9 cellular contexts compared by ENCODE assay signal in genomic region chr3:49902511-49903345, GRCh38. TPM values are rescaled to one million over a fixed set of nuclear protein-coding genes. Genes with fewer than 3 reads are reported as not detected.
DNase-seq lines count a peak whose midpoint lies in the region; ATAC-seq and TF ChIP-seq lines count a peak whose summit lies in the region.
"Had no signal": no experiment of that assay in that cellular context is flagged by ENCODE, and none has a peak within 500 bp of the region (broad histone marks: within the 10 kb centered on the region; RNA-seq: fewer than 3 reads in every experiment).

No MANE protein-coding gene starts in this region.

- no peaks in the 10 kb centered on the region for H3K36me3 ChIP-seq in upper lobe of right lung
- H3K36me3 ChIP-seq: ascending aorta, MG63 had no signal

- H3K27me3 Mint-ChIP-seq in activated naive CD8-positive, alpha-beta T cell treated with anti-CD3 and anti-CD28 coated beads, Interleukin-2, amount 10 ng/mL, durations not matched to agents 7 days and 5 days, result no peaks in the 10 kb centered on the region
- H3K27me3 Mint-ChIP-seq in activated naive CD8-positive, alpha-beta T cell treated with anti-CD3 and anti-CD28 coated beads, Interleukin-2, amount 50 U/mL, for 24 hours, result no peaks in the 10 kb centered on the region
- H3K27me3 Mint-ChIP-seq in glutamatergic neuron (ENCODE audit: unreplicated experiment), result peaks cover 3% of the 10 kb centered on the region

- no peak for DNase-seq in activated naive CD8-positive, alpha-beta T cell treated with anti-CD3 and anti-CD28 coated beads, Interleukin-2, amount 10 ng/mL, durations not matched to agents 7 days and 5 days
- DNase-seq in activated naive CD8-positive, alpha-beta T cell treated with anti-CD3 and anti-CD28 coated beads, Interleukin-2, amount 50 U/mL, for 24 hours, result no peak
- DNase-seq in glutamatergic neuron (peak; percentile 64), upper lobe of right lung (peak; percentile 69), SK-N-DZ (ENCODE audit: low spot score) (no peak)
- DNase-seq: HCEC 1CT, MG63 had no signal

- H3K9me3 ChIP-seq in upper lobe of right lung, result no peaks in the 10 kb centered on the region
- H3K9me3 ChIP-seq: ascending aorta, MG63 had no signal

- H3K4me3 ChIP-seq in upper lobe of right lung, result peak overlapping the region; percentile 45
- H3K4me3 ChIP-seq: MG63 had no signal

- peak overlapping the region; percentile 96 for H3K4me3 Mint-ChIP-seq in activated naive CD8-positive, alpha-beta T cell treated with anti-CD3 and anti-CD28 coated beads, Interleukin-2, amount 10 ng/mL, durations not matched to agents 7 days and 5 days
- no peak overlapping the region for H3K4me3 Mint-ChIP-seq in activated naive CD8-positive, alpha-beta T cell treated with anti-CD3 and anti-CD28 coated beads, Interleukin-2, amount 50 U/mL, for 24 hours
- peak overlapping the region; percentile 75 for H3K4me3 Mint-ChIP-seq in glutamatergic neuron (ENCODE audit: unreplicated experiment)

- H3K9me3 Mint-ChIP-seq in activated naive CD8-positive, alpha-beta T cell treated with anti-CD3 and anti-CD28 coated beads, Interleukin-2, amount 10 ng/mL, durations not matched to agents 7 days and 5 days, result no peaks in the 10 kb centered on the region
- no peaks in the 10 kb centered on the region for H3K9me3 Mint-ChIP-seq in activated naive CD8-positive, alpha-beta T cell treated with anti-CD3 and anti-CD28 coated beads, Interleukin-2, amount 50 U/mL, for 24 hours
- H3K9me3 Mint-ChIP-seq in glutamatergic neuron (ENCODE audit: unreplicated experiment), result no peaks in the 10 kb centered on the region

- peak overlapping the region; percentile 67 for H3K27ac ChIP-seq in upper lobe of right lung
- H3K27ac ChIP-seq: ascending aorta had no signal

- no peak for ATAC-seq in activated naive CD8-positive, alpha-beta T cell treated with anti-CD3 and anti-CD28 coated beads, Interleukin-2, amount 10 ng/mL, durations not matched to agents 7 days and 5 days (ENCODE audit: low read depth)
- ATAC-seq in activated naive CD8-positive, alpha-beta T cell treated with anti-CD3 and anti-CD28 coated beads, Interleukin-2, amount 50 U/mL, for 24 hours, result no peak
- ATAC-seq in upper lobe of right lung (no peak), GM18909 (IDR thresholded peaks at IDR 0.05; ENCODE audit: poor library complexity, unreplicated experiment) (no peak)

- no peak overlapping the region for H3K27ac Mint-ChIP-seq in activated naive CD8-positive, alpha-beta T cell treated with anti-CD3 and anti-CD28 coated beads, Interleukin-2, amount 10 ng/mL, durations not matched to agents 7 days and 5 days
- no peak overlapping the region for H3K27ac Mint-ChIP-seq in activated naive CD8-positive, alpha-beta T cell treated with anti-CD3 and anti-CD28 coated beads, Interleukin-2, amount 50 U/mL, for 24 hours
- H3K27ac Mint-ChIP-seq in glutamatergic neuron (ENCODE audit: unreplicated experiment), result no peak overlapping the region

- H3K4me1 ChIP-seq in upper lobe of right lung, result peaks cover 44% of the 10 kb centered on the region

- H3K36me3 Mint-ChIP-seq in activated naive CD8-positive, alpha-beta T cell treated with anti-CD3 and anti-CD28 coated beads, Interleukin-2, amount 10 ng/mL, durations not matched to agents 7 days and 5 days, result peaks cover 2% of the 10 kb centered on the region
- no peaks in the 10 kb centered on the region for H3K36me3 Mint-ChIP-seq in activated naive CD8-positive, alpha-beta T cell treated with anti-CD3 and anti-CD28 coated beads, Interleukin-2, amount 50 U/mL, for 24 hours (ENCODE audit: low read depth)
- H3K36me3 Mint-ChIP-seq in glutamatergic neuron (ENCODE audit: unreplicated experiment), result no peaks in the 10 kb centered on the region

- TF ChIP-seq CTCF in glutamatergic neuron (IDR thresholded peaks at IDR 0.05; ENCODE audit: partially characterized antibody, unreplicated experiment) (no peak), upper lobe of right lung (IDR thresholded peaks at IDR 0.05) (no peak)

- no peaks in the 10 kb centered on the region for H3K27me3 ChIP-seq in upper lobe of right lung
- H3K27me3 ChIP-seq: ascending aorta, MG63 had no signal

- POLR2A ChIA-PET in activated naive CD8-positive, alpha-beta T cell treated with anti-CD3 and anti-CD28 coated beads, Interleukin-2, amount 10 ng/mL, durations not matched to agents 7 days and 5 days (lab: Charles Lee), result interaction anchor here (0.6 to 1.1 kb wide), 3 partner anchors 27 to 1203 kb away, joined by 3 to 4 read pairs (median 4); partner anchors contain the start of gene MON1A

- peaks cover 24% of the 10 kb centered on the region for H3K4me1 Mint-ChIP-seq in activated naive CD8-positive, alpha-beta T cell treated with anti-CD3 and anti-CD28 coated beads, Interleukin-2, amount 10 ng/mL, durations not matched to agents 7 days and 5 days
- H3K4me1 Mint-ChIP-seq in activated naive CD8-positive, alpha-beta T cell treated with anti-CD3 and anti-CD28 coated beads, Interleukin-2, amount 50 U/mL, for 24 hours, result peaks cover 25% of the 10 kb centered on the region
- peaks cover 8% of the 10 kb centered on the region for H3K4me1 Mint-ChIP-seq in glutamatergic neuron (ENCODE audit: low read depth, unreplicated experiment)

- intact Hi-C loops in upper lobe of right lung (cut with DNase I), result no loop called here

RNA-seq across cellular contexts. Expression of gene MST1R, which starts 0.9 kb away (rescaled TPM):
- total RNA-seq in activated naive CD8-positive, alpha-beta T cell treated with anti-CD3 and anti-CD28 coated beads, Interleukin-2, amount 10 ng/mL, durations not matched to agents 7 days and 5 days, result 1 to 10 TPM; 1.7 to 2.9 TPM
- total RNA-seq in glutamatergic neuron (ENCODE audit: unreplicated experiment) (8.6 TPM), upper lobe of right lung (46.2 TPM)
- polyA plus RNA-seq in SK-N-DZ (2014; cell fraction: cytosol; rRNA removed), result 0.38 and 1.2 TPM in 2 replicates
- polyA plus RNA-seq in SK-N-DZ (2014; cell fraction: nucleus; rRNA removed), result 2.8 and 4.0 TPM in 2 replicates
- total RNA-seq: ascending aorta had no signal

RNA-seq across cellular contexts. Expression of gene MON1A, which starts 26.9 kb away (rescaled TPM):
- 10 to 100 TPM; 11.9 to 12.9 TPM for total RNA-seq in activated naive CD8-positive, alpha-beta T cell treated with anti-CD3 and anti-CD28 coated beads, Interleukin-2, amount 10 ng/mL, durations not matched to agents 7 days and 5 days
- total RNA-seq in glutamatergic neuron (ENCODE audit: unreplicated experiment) (15.4 TPM), upper lobe of right lung (10.2 TPM)
- polyA plus RNA-seq in SK-N-DZ (2014; cell fraction: cytosol; rRNA removed), result 18.5 and 18.9 TPM in 2 replicates
- polyA plus RNA-seq in SK-N-DZ (2014; cell fraction: nucleus; rRNA removed), result 9.2 and 14.4 TPM in 2 replicates

RNA-seq across cellular contexts. Expression of gene CAMKV, which starts 33.0 kb away (rescaled TPM):
- total RNA-seq in activated naive CD8-positive, alpha-beta T cell treated with anti-CD3 and anti-CD28 coated beads, Interleukin-2, amount 10 ng/mL, durations not matched to agents 7 days and 5 days, result not detected
- total RNA-seq in glutamatergic neuron (ENCODE audit: unreplicated experiment), result 518 TPM
- not detected for total RNA-seq in upper lobe of right lung
- polyA plus RNA-seq in SK-N-DZ (2014; cell fraction: cytosol; rRNA removed), result 62.4 and 73.1 TPM in 2 replicates
- 427 and 437 TPM in 2 replicates for polyA plus RNA-seq in SK-N-DZ (2014; cell fraction: nucleus; rRNA removed)
- total RNA-seq: ascending aorta had no signal

RNA-seq across cellular contexts. Expression of gene RBM6, which starts 37.2 kb away (rescaled TPM):
- total RNA-seq in activated naive CD8-positive, alpha-beta T cell treated with anti-CD3 and anti-CD28 coated beads, Interleukin-2, amount 10 ng/mL, durations not matched to agents 7 days and 5 days, result 100 to 1,000 TPM; 147 TPM
- total RNA-seq in glutamatergic neuron (ENCODE audit: unreplicated experiment) (169 TPM), upper lobe of right lung (110 TPM)
- polyA plus RNA-seq in SK-N-DZ (2014; cell fraction: cytosol; rRNA removed), result 50.8 and 60.1 TPM in 2 replicates
- 162 and 217 TPM in 2 replicates for polyA plus RNA-seq in SK-N-DZ (2014; cell fraction: nucleus; rRNA removed)

RNA-seq across cellular contexts. Expression of gene TRAIP, which starts 46.4 kb away (rescaled TPM):
- 10 to 100 TPM; 24.0 to 24.4 TPM for total RNA-seq in activated naive CD8-positive, alpha-beta T cell treated with anti-CD3 and anti-CD28 coated beads, Interleukin-2, amount 10 ng/mL, durations not matched to agents 7 days and 5 days
- total RNA-seq in glutamatergic neuron (ENCODE audit: unreplicated experiment), result 11.3 TPM
- total RNA-seq in upper lobe of right lung, result 1.5 TPM
- polyA plus RNA-seq in SK-N-DZ (2014; cell fraction: cytosol; rRNA removed), result 25.6 and 25.9 TPM in 2 replicates
- 110 and 121 TPM in 2 replicates for polyA plus RNA-seq in SK-N-DZ (2014; cell fraction: nucleus; rRNA removed)
- total RNA-seq: ascending aorta had no signal

Comparison
In these comparisons a context has a peak if more than half of its experiments do, and no peak if none do; other contexts are left out.
1. DNase-seq: peak in glutamatergic neuron (single experiment) and upper lobe of right lung (single experiment); none in activated naive CD8-positive, alpha-beta T cell treated with anti-CD3 and anti-CD28 coated beads, Interleukin-2, amount 10 ng/mL, durations not matched to agents 7 days and 5 days (single experiment), activated naive CD8-positive, alpha-beta T cell treated with anti-CD3 and anti-CD28 coated beads, Interleukin-2, amount 50 U/mL, for 24 hours (single experiment) and SK-N-DZ (single experiment).
2. RNA of gene CAMKV, which starts 33.0 kb away (total RNA-seq): 518 TPM in glutamatergic neuron (single experiment); not detected in activated naive CD8-positive, alpha-beta T cell treated with anti-CD3 and anti-CD28 coated beads, Interleukin-2, amount 10 ng/mL, durations not matched to agents 7 days and 5 days and not detected in upper lobe of right lung (single experiment); every median in the first group is over 100 times any median in the second.